In genomic region chr17:1684307-1685189, GRCh38 we compare ENCODE assay signal across 1 cellular context.
TF ChIP-seq lines count a peak whose summit lies in the region.

PRPF8 (minus strand) TSS chr17:1684867; CDS start chr17:1684571, 296 bp downstream.

TF ChIP-seq in HepG2, 621 proteins besides CTCF, POLR2A, EP300 and RAD21 (continued from another document and continues in another):
- TF ChIP-seq GMEB1 (CRISPR knock-in tag; IDR thresholded peaks at IDR 0.05; ENCODE audit: borderline replicate concordance) = peak; percentile 91
- no peak for TF ChIP-seq ZFP41 (CRISPR knock-in tag; IDR thresholded peaks at IDR 0.05; ENCODE audit: borderline replicate concordance)
- no peak for TF ChIP-seq ZC3H13 (CRISPR knock-in tag; IDR thresholded peaks at IDR 0.05)
- TF ChIP-seq ZNF580 (CRISPR knock-in tag; IDR thresholded peaks at IDR 0.05; ENCODE audit: borderline replicate concordance, low read depth) = peak; percentile 77
- no peak for TF ChIP-seq ZNF644 (CRISPR knock-in tag; IDR thresholded peaks at IDR 0.05; ENCODE audit: low read depth)
- TF ChIP-seq CREB3 (CRISPR knock-in tag; IDR thresholded peaks at IDR 0.05) = no peak
- no peak; the same call in 1 of the 2 replicates for TF ChIP-seq KDM3A (CRISPR knock-in tag; IDR thresholded peaks at IDR 0.05; ENCODE audit: low read depth)
- TF ChIP-seq EHMT2 (IDR thresholded peaks at IDR 0.05; ENCODE audit: borderline replicate concordance, low read depth, low read length) = no peak
- no peak for TF ChIP-seq ONECUT2 (CRISPR knock-in tag; IDR thresholded peaks at IDR 0.05)
- no peak for TF ChIP-seq ZC3H4 (CRISPR knock-in tag; IDR thresholded peaks at IDR 0.05; ENCODE audit: borderline replicate concordance)
- TF ChIP-seq CHD2 (IDR thresholded peaks at IDR 0.05; ENCODE audit: low read depth, low read length) = peak; percentile 52; the same call in 1 of the 2 replicates
- TF ChIP-seq NR2F2 (IDR thresholded peaks at IDR 0.05; ENCODE audit: borderline replicate concordance, low read depth) = no peak
- TF ChIP-seq HNF1B (CRISPR knock-in tag; IDR thresholded peaks at IDR 0.05) = no peak; the same call in none of the 2 replicates
- TF ChIP-seq CREB1 (IDR thresholded peaks at IDR 0.05) = peak; percentile 73
- TF ChIP-seq CREB1 (CRISPR knock-in tag; IDR thresholded peaks at IDR 0.05) = peak; percentile 89
- peak; percentile 12 for TF ChIP-seq HNRNPK (IDR thresholded peaks at IDR 0.05; ENCODE audit: low read depth, low read length, poor library complexity, severe bottlenecking)
- no peak for TF ChIP-seq ZNF850 (CRISPR knock-in tag; conservative IDR thresholded peaks at IDR 0.05)
- TF ChIP-seq FOXP4 (CRISPR knock-in tag; IDR thresholded peaks at IDR 0.05) = peak; percentile 24; the same call in 1 of the 2 replicates
- no peak for TF ChIP-seq ZNF326 (CRISPR knock-in tag; IDR thresholded peaks at IDR 0.05; ENCODE audit: borderline replicate concordance)
- peak; percentile 87; the same call in 1 of the 3 replicates for TF ChIP-seq MXI1 (IDR thresholded peaks at IDR 0.05; ENCODE audit: borderline replicate concordance, low read depth, low read length)
- TF ChIP-seq TRIM24 (CRISPR knock-in tag; IDR thresholded peaks at IDR 0.05) = no peak
- no peak for TF ChIP-seq ZNF839 (CRISPR knock-in tag; IDR thresholded peaks at IDR 0.05; ENCODE audit: borderline replicate concordance)
- peak; percentile 85 for TF ChIP-seq TAF1 (CRISPR knock-in tag; IDR thresholded peaks at IDR 0.05)
- TF ChIP-seq SIX1 (CRISPR knock-in tag; IDR thresholded peaks at IDR 0.05; ENCODE audit: borderline replicate concordance) = no peak
- no peak for TF ChIP-seq ZNF672 (CRISPR knock-in tag; IDR thresholded peaks at IDR 0.05)
- TF ChIP-seq ZNF441 (CRISPR knock-in tag; IDR thresholded peaks at IDR 0.05; ENCODE audit: borderline replicate concordance) = peak; percentile 69; the same call in 1 of the 2 replicates
- TF ChIP-seq POLR2AphosphoS2 (IDR thresholded peaks at IDR 0.05; ENCODE audit: low read depth, low read length) = 0 out of 2 replicates have a peak, but pooled peaks have one; percentile 49
- no peak for TF ChIP-seq CSRNP2 (CRISPR knock-in tag; conservative IDR thresholded peaks at IDR 0.05; ENCODE audit: low read depth)
- TF ChIP-seq ARID5B (CRISPR knock-in tag; IDR thresholded peaks at IDR 0.05) = peak; percentile 31; the same call in 1 of the 2 replicates
- TF ChIP-seq ZNF710 (CRISPR knock-in tag; IDR thresholded peaks at IDR 0.05; ENCODE audit: borderline replicate concordance) = peak; percentile 56; the same call in 1 of the 2 replicates
- TF ChIP-seq ETV5 (CRISPR knock-in tag; IDR thresholded peaks at IDR 0.05; ENCODE audit: borderline replicate concordance) = peak; percentile 15; the same call in 1 of the 2 replicates
- TF ChIP-seq SMC3 (IDR thresholded peaks at IDR 0.05; ENCODE audit: low read length) = no peak
- peak; percentile 66 for TF ChIP-seq TARDBP (CRISPR knock-in tag; IDR thresholded peaks at IDR 0.05)
- TF ChIP-seq BCL6 (CRISPR knock-in tag; IDR thresholded peaks at IDR 0.05) = peak; percentile 30; the same call in 1 of the 2 replicates
- TF ChIP-seq ZFP37 (CRISPR knock-in tag; IDR thresholded peaks at IDR 0.05; ENCODE audit: borderline replicate concordance) = no peak
- peak; percentile 85; the same call in 1 of the 2 replicates for TF ChIP-seq ZFP91 (CRISPR knock-in tag; IDR thresholded peaks at IDR 0.05; ENCODE audit: borderline replicate concordance)
- peak; percentile 81; the same call in 1 of the 2 replicates for TF ChIP-seq GLI4 (CRISPR knock-in tag; IDR thresholded peaks at IDR 0.05; ENCODE audit: borderline replicate concordance)
- TF ChIP-seq RELA (CRISPR knock-in tag; IDR thresholded peaks at IDR 0.05) = 0 out of 2 replicates have a peak, but pooled peaks have one; percentile 75
- TF ChIP-seq ZNF703 (CRISPR knock-in tag; IDR thresholded peaks at IDR 0.05; ENCODE audit: borderline replicate concordance) = 0 out of 2 replicates have a peak, but pooled peaks have one; percentile 50
- TF ChIP-seq AGO1 (IDR thresholded peaks at IDR 0.05; ENCODE audit: low read depth, low read length, poor library complexity, severe bottlenecking) = no peak
- no peak for TF ChIP-seq ZNF251 (CRISPR knock-in tag; IDR thresholded peaks at IDR 0.05)
- no peak for TF ChIP-seq JUND (CRISPR knock-in tag; IDR thresholded peaks at IDR 0.05)
- TF ChIP-seq ZNF788 (CRISPR knock-in tag; IDR thresholded peaks at IDR 0.05; ENCODE audit: borderline replicate concordance) = peak; percentile 33; the same call in 1 of the 2 replicates
- no peak for TF ChIP-seq NFE2 (CRISPR knock-in tag; IDR thresholded peaks at IDR 0.05)
- TF ChIP-seq ZBTB44 (CRISPR knock-in tag; IDR thresholded peaks at IDR 0.05) = no peak; the same call in 1 of the 2 replicates
- 0 out of 2 replicates have a peak, but pooled peaks have one; percentile 54 for TF ChIP-seq TSC22D2 (CRISPR knock-in tag; IDR thresholded peaks at IDR 0.05; ENCODE audit: borderline replicate concordance)
- peak; percentile 47; the same call in 1 of the 2 replicates for TF ChIP-seq RXRB (CRISPR knock-in tag; IDR thresholded peaks at IDR 0.05; ENCODE audit: borderline replicate concordance)
